ENCODE assay signal across 24 cellular contexts in the genomic region with DNA sequence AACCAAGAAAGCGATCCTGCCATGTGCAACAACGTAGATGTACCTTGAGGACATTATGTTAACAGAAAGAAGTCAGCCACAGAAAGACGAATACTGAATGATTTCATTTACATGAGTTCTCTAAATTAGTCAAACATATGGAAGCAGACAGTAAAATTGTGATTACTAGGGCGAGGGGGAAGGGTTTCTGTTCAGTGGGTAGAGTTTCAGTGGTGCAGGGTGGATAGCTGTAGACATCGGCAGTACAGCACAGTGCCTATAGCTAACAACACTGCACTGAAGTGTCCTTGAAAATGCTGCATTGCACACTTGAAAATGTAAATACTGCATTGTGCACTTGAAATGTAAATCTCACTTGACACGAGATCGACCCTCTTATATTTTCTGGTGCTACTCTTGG.
"Had no signal": no experiment of that assay in that cellular context is flagged by ENCODE, and none has a peak within 500 bp of the region (broad histone marks: within the 10 kb centered on the region; RNA-seq: fewer than 3 reads in every experiment).

No MANE protein-coding gene starts in this region.

- H3K27me3 ChIP-seq: esophagus muscularis mucosa, foreskin keratinocyte, heart right ventricle, neutrophil, right lobe of liver, stomach, thyroid gland, upper lobe of left lung, vagina had no signal

- H3K4me3 Mint-ChIP-seq: activated naive CD8-positive, alpha-beta T cell; activated T-cell treated with anti-CD3 and anti-CD28 coated beads, Interleukin-2, amount 50 U/mL, for 4 hours; central memory CD8-positive, alpha-beta T cell; mesothelial cell of epicardium; naive B cell; nephron progenitor cell; WTC11 had no signal

- DNase-seq: activated CD4-positive, alpha-beta T cell treated with anti-CD3 and anti-CD28 coated beads for 1 hour; activated CD8-positive, alpha-beta memory T cell treated with anti-CD3 and anti-CD28 coated beads for 24 hours; activated naive CD4-positive, alpha-beta T cell; activated T-cell treated with anti-CD3 and anti-CD28 coated beads, Interleukin-2, amount 50 U/mL, for 4 hours; anterior cingulate cortex; dermis blood vessel endothelial cell; effector CD4-positive, alpha-beta T cell; foreskin keratinocyte; heart right ventricle; naive B cell; nephron progenitor cell; right lobe of liver; stimulated activated CD4-positive, alpha-beta T cell treated with anti-CD3 and anti-CD28 coated beads, Interleukin-2, amount 100 ng/mL, for 48 hours; stomach; T-helper 2 cell; thyroid gland; upper lobe of left lung had no signal

- H3K4me1 ChIP-seq: esophagus muscularis mucosa, foreskin keratinocyte, heart right ventricle, right lobe of liver, stomach, thyroid gland, upper lobe of left lung, vagina had no signal

- H3K36me3 Mint-ChIP-seq: activated naive CD8-positive, alpha-beta T cell; mesothelial cell of epicardium; naive B cell had no signal

- H3K4me3 ChIP-seq: esophagus muscularis mucosa, heart right ventricle, right lobe of liver, stomach, thyroid gland, upper lobe of left lung, vagina had no signal

- H3K27me3 Mint-ChIP-seq: naive B cell had no signal

- H3K27ac Mint-ChIP-seq: activated naive CD8-positive, alpha-beta T cell; mesothelial cell of epicardium; naive B cell; nephron progenitor cell; WTC11 had no signal

- ATAC-seq: foreskin keratinocyte, heart right ventricle, right lobe of liver, WTC11 had no signal

- H3K27ac ChIP-seq: esophagus muscularis mucosa, foreskin keratinocyte, heart right ventricle, neutrophil, right lobe of liver, stomach, thyroid gland, upper lobe of left lung, vagina had no signal

- H3K9me3 ChIP-seq: esophagus muscularis mucosa, heart right ventricle, neutrophil, right lobe of liver, thyroid gland, upper lobe of left lung, vagina had no signal

- H3K36me3 ChIP-seq: esophagus muscularis mucosa, heart right ventricle, neutrophil, right lobe of liver, stomach, thyroid gland, upper lobe of left lung, vagina had no signal

- H3K4me1 Mint-ChIP-seq: central memory CD8-positive, alpha-beta T cell; mesothelial cell of epicardium; naive B cell; WTC11 had no signal
